ENCODE assay signal across 15 cellular contexts in the genomic region with DNA sequence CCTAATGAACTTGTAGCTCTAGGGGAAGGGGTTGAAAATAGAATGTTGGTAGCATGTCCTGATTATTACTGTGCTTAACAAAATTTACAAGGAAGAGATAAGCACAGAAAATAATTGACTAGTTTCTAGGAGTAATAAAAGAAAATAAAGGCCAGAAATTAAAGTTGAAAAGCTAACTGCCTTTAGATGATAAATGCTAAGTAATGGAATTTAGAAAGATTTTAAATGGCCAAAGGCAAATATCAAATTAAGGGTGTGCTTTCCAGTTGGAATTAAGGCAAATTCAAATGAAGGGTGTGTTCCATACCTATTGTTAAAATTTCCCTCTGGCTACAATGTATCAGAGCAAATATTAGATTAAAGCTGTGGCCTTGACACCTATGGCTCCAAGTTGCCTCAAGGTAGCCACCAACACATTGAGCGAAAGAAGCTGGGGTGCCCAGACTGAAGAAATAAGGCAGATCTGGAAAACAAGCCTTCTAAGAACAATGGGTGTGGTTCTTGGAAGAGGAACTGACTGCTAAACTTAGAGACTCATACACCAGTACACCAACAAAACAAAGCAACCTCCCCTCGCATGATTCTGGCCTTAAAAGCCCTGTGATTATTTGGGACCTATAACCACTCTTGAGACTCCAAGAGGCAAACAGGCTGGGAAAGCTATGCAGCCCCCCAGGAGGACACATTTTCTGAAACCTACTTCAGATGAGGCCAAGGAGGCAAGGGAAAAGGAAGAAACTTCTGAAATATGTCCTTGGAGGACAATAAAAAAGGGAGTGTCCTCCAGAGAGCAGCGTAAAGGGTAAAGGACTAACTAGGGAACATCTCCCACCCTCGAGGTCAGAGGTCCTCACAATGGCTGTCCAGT. TPM values are rescaled to one million over a fixed set of nuclear protein-coding genes. Genes with fewer than 3 reads are reported as not detected.
DNase-seq lines count a peak whose midpoint lies in the region; TF ChIP-seq lines count a peak whose summit lies in the region.
"Had no signal": no experiment of that assay in that cellular context is flagged by ENCODE, and none has a peak within 500 bp of the region (broad histone marks: within the 10 kb centered on the region; RNA-seq: fewer than 3 reads in every experiment).

No MANE protein-coding gene starts in this region.

- no peak overlapping the region for H3K4me3 ChIP-seq in stomach
- no peak overlapping the region for H3K4me3 ChIP-seq in transverse colon
- H3K4me3 ChIP-seq: BLaER1 treated with 17β-estradiol and CSF1 and Interleukin-3, amounts not matched to agents 10 nM and 100 nM had no signal

- 27 to 51% (median 43%) methylated on average over 4 of the region's 4 CpGs for WGBS in stomach, 5 donors
- 0 to 49% methylated on average over 2 to 4 of the region's 4 CpGs for WGBS in transverse colon (ENCODE audit: low coverage in 1 of 2), 2 donors

- in situ Hi-C loops in transverse colon (cut with MboI; ENCODE audit: low pct_ligation_motif_present in 1 of 4, low pct_unique_long_range_greater_than_20kb in 1 of 4, low sequenced_read_pairs in 3 of 4) = no loop called here

- POLR2A ChIA-PET in RWPE1 (lab: Yijun Ruan, JAX; ENCODE audit: low non-redundant PET) = no interaction called here

- peak overlapping the region; percentile 53; the same call in 1 of the 2 replicates for H3K27ac ChIP-seq in RWPE1
- H3K27ac ChIP-seq in stomach = peak overlapping the region; percentile 9 to 73 (median 67)
- no peak overlapping the region for H3K27ac ChIP-seq in transverse colon

- no peaks in the 10 kb centered on the region for H3K9me3 ChIP-seq in stomach
- no peaks in the 10 kb centered on the region for H3K9me3 ChIP-seq in transverse colon

- H3K27me3 ChIP-seq in stomach = peaks cover 0 to 3% (median 0%) of the 10 kb centered on the region in 3 donors
- peaks cover 8% of the 10 kb centered on the region for H3K27me3 ChIP-seq in transverse colon
- H3K27me3 ChIP-seq: BLaER1 treated with 17β-estradiol and CSF1 and Interleukin-3, amounts not matched to agents 10 nM and 100 nM had no signal

- H3K4me1 ChIP-seq in stomach (peaks cover 8 to 24% (median 19%) of the 10 kb centered on the region in 4 donors), transverse colon (peaks cover 0 to 10% (median 5%) of the 10 kb centered on the region in 4 donors)

- TF ChIP-seq EP300 in stomach (IDR thresholded peaks at IDR 0.05) = no peak
- TF ChIP-seq EP300 in transverse colon (IDR thresholded peaks at IDR 0.05; ENCODE audit: low read depth) = no peak

- no peak for TF ChIP-seq CTCF in RWPE1 (conservative IDR thresholded peaks at IDR 0.05; ENCODE audit: low read depth)
- no peak for TF ChIP-seq CTCF in stomach (IDR thresholded peaks at IDR 0.05)
- TF ChIP-seq CTCF in transverse colon (IDR thresholded peaks at IDR 0.05) = no peak

- intact Hi-C loops in stomach (cut with DNase I; ENCODE audit: low total_unique reads) = no loop called here
- intact Hi-C loops in transverse colon (cut with DNase I; ENCODE audit: low total_unique reads) = no loop called here

- CTCF ChIA-PET in RWPE1 (lab: Yijun Ruan, JAX) = interaction anchor here (0.6 kb wide), 2 partner anchors 80 to 99 kb away, joined by 3 read pairs; no protein-coding TSS in a partner anchor

- no peak for TF ChIP-seq POLR2A in stomach (IDR thresholded peaks at IDR 0.05)
- TF ChIP-seq POLR2A in transverse colon (IDR thresholded peaks at IDR 0.05) = no peak

- H3K36me3 ChIP-seq in stomach (no peaks in the 10 kb centered on the region), transverse colon (no peaks in the 10 kb centered on the region)
- H3K36me3 ChIP-seq: BLaER1 treated with 17β-estradiol and CSF1 and Interleukin-3, amounts not matched to agents 10 nM and 100 nM had no signal

- DNase-seq in GF-D8 (lab: John Stamatoyannopoulos, UW) = peak; percentile 10
- no peak for DNase-seq in RWPE1 (ENCODE audit: low spot score)
- peak; percentile 11 for DNase-seq in fibroblast of gingiva (ENCODE audit: low read depth)
- no peak for DNase-seq in stomach
- DNase-seq in occipital lobe (lab: John Stamatoyannopoulos, UW) = no peak
- no peak for DNase-seq in transverse colon
- no peak for DNase-seq in NCI-H1694 (lab: John Stamatoyannopoulos, UW)
- DNase-seq: activated effector memory CD4-positive, alpha-beta T cell treated with Interleukin-2 at 50 U/mL for 16 hours; NK-92 treated with Interleukin-12 subunit alpha and Interleukin-12 subunit beta, amount 100 ng/mL, for 24 hours; posterior cingulate gyrus; SIG-M5; stimulated activated naive CD8-positive, alpha-beta T cell treated with anti-CD3 and anti-CD28 coated beads, Interleukin-15, amount 100 ng/mL, for 72 hours had no signal

RNA-seq across cellular contexts. Expression of a gene that starts 29.5 kb away (rescaled TPM):
- total RNA-seq in stomach (10 to 100 TPM in 3 of 5 donors, 1 to 10 TPM in 2; 4.9 to 21.0 (median 13.3) TPM), occipital lobe (0.62 TPM), transverse colon (10 to 100 TPM in 3 of 4 donors, 1 to 10 TPM in 1; 5.2 to 40.0 (median 22.3) TPM)
- polyA plus RNA-seq in stomach = 10 to 100 TPM in 1 of 3 donors, 1 to 10 TPM in 2; 5.8 to 10.2 (median 6.9) TPM
- total RNA-seq: HepG2 had no signal

RNA-seq across cellular contexts. Expression of a gene that starts 33.1 kb away (rescaled TPM):
- total RNA-seq in stomach (1 to 10 TPM in 1 of 5 donors, not detected in 4; 2.6 TPM), occipital lobe (2.7 TPM), transverse colon (not detected)
- under 1 TPM in 1 of 3 donors, not detected in 2; 0.19 TPM for polyA plus RNA-seq in stomach
- total RNA-seq: HepG2 had no signal
- polyA plus RNA-seq: fibroblast of lung, HepG2 had no signal

Comparison
In these comparisons a context has a peak if more than half of its experiments do, and no peak if none do; other contexts are left out.
1. DNase-seq: peak in GF-D8 (single experiment) and fibroblast of gingiva (single experiment); none in RWPE1 (single experiment), stomach (single experiment), occipital lobe (single experiment), transverse colon (single experiment) and NCI-H1694 (single experiment).
2. H3K27ac ChIP-seq: peak in RWPE1 (single experiment) and stomach (5 of 5); none in transverse colon (0 of 4).